11 cellular contexts compared by ENCODE assay signal in genomic region chr20:62227977-62228958, GRCh38.
DNase-seq lines count a peak whose midpoint lies in the region; ATAC-seq and TF ChIP-seq lines count a peak whose summit lies in the region.
"Had no signal": no experiment of that assay in that cellular context is flagged by ENCODE, and none has a peak within 500 bp of the region (broad histone marks: within the 10 kb centered on the region; RNA-seq: fewer than 3 reads in every experiment).

No MANE protein-coding gene starts in this region.

- H3K36me3 ChIP-seq in HEK293 (ENCODE audit: control insufficient read depth in 2 of 2, insufficient read depth in 1 of 2, low read length in 2 of 2): no peaks in the 10 kb centered on the region

- DNase-seq in DMS153 (lab: John Stamatoyannopoulos, UW): peak; percentile 47
- DNase-seq in memory B cell (ENCODE audit: low spot score in 2 of 2): no peak
- DNase-seq in foreskin melanocyte: no peak
- DNase-seq in activated CD8-positive, alpha-beta memory T cell treated with anti-CD3 and anti-CD28 coated beads, Interleukin-2, amount 50 U/mL, for 48 hours: no peak
- DNase-seq in GM10248 (ENCODE audit: extremely low spot score): no peak
- DNase-seq: activated CD4-positive, alpha-beta T cell treated with anti-CD3 and anti-CD28 coated beads for 36 hours; activated effector memory CD4-positive, alpha-beta T cell treated with anti-CD3 and anti-CD28 coated beads, Interleukin-2, amount 50 U/mL, for 16 hours; left cardiac atrium; nephron progenitor cell had no signal

- TF ChIP-seq CTCF in HEK293 (tag by site-specific recombination; IDR thresholded peaks at IDR 0.05) (no peak), VCaP (conservative IDR thresholded peaks at IDR 0.05) (no peak), GM10248 (IDR thresholded peaks at IDR 0.05; ENCODE audit: control extremely low read depth, extremely low read depth, low read depth, missing control alignments) (no peak)

- CTCF ChIA-PET in HEK293 (lab: Yijun Ruan, JAX) (no interaction called here), GM10248 (lab: Yijun Ruan, JAX) (no interaction called here)

- no peaks in the 10 kb centered on the region for H3K9me3 ChIP-seq in HEK293 (ENCODE audit: control insufficient read depth, insufficient read depth, low read depth, low read length)

- POLR2A ChIA-PET in HEK293 (lab: Yijun Ruan, JAX): no interaction called here
- POLR2A ChIA-PET in GM10248 (lab: Yijun Ruan, JAX): no interaction called here

- H3K4me1 Mint-ChIP-seq in memory B cell: no peaks in the 10 kb centered on the region
- H3K4me1 Mint-ChIP-seq: activated CD4-positive, alpha-beta T cell treated with anti-CD3 and anti-CD28 coated beads for 36 hours; nephron progenitor cell had no signal

- no peak overlapping the region for H3K27ac ChIP-seq in HEK293 (ENCODE audit: extremely low read depth, low read depth, low read length)
- peak overlapping the region; percentile 38 for H3K27ac ChIP-seq in VCaP

- H3K9me3 Mint-ChIP-seq in memory B cell: no peaks in the 10 kb centered on the region
- H3K9me3 Mint-ChIP-seq: nephron progenitor cell had no signal

- H3K4me1 ChIP-seq in HEK293 (ENCODE audit: control insufficient read depth, insufficient read depth, low read length): no peaks in the 10 kb centered on the region

- peaks cover 12% of the 10 kb centered on the region for H3K27me3 Mint-ChIP-seq in memory B cell

- H3K4me3 ChIP-seq in HEK293 (ENCODE audit: low read depth, low read length): no peak overlapping the region

- no peak overlapping the region for H3K4me3 Mint-ChIP-seq in memory B cell
- H3K4me3 Mint-ChIP-seq: activated CD4-positive, alpha-beta T cell treated with anti-CD3 and anti-CD28 coated beads for 36 hours; nephron progenitor cell had no signal

- peak; percentile 29 for ATAC-seq in memory B cell (ENCODE audit: low read depth)
- ATAC-seq: activated CD4-positive, alpha-beta T cell treated with anti-CD3 and anti-CD28 coated beads for 36 hours had no signal

- no peaks in the 10 kb centered on the region for H3K36me3 Mint-ChIP-seq in memory B cell

- no peak overlapping the region for H3K27ac Mint-ChIP-seq in memory B cell
- H3K27ac Mint-ChIP-seq: activated CD4-positive, alpha-beta T cell treated with anti-CD3 and anti-CD28 coated beads for 36 hours; nephron progenitor cell had no signal

TF ChIP-seq in HEK293, 187 proteins besides CTCF, POLR2A, EP300 and RAD21:
- TF ChIP-seq WT1 (tag by site-specific recombination; IDR thresholded peaks at IDR 0.05) (0 out of 2 replicates have a peak, but pooled peaks have one; percentile 15), REST (tag by site-specific recombination; IDR thresholded peaks at IDR 0.05) (0 out of 2 replicates have a peak, but pooled peaks have one; percentile 47), KLF1 (tag by site-specific recombination; IDR thresholded peaks at IDR 0.05) (peak; percentile 94), SP3 (tag by site-specific recombination; IDR thresholded peaks at IDR 0.05) (peak; percentile 79), SP2 (tag by site-specific recombination; IDR thresholded peaks at IDR 0.05) (peak; percentile 54), MZF1 (tag by site-specific recombination; IDR thresholded peaks at IDR 0.05; ENCODE audit: borderline replicate concordance) (no peak)
TF ChIP-seq in HEK293: peak in this region for 5.
